ENCODE assay signal across 11 cellular contexts in the genomic region with DNA sequence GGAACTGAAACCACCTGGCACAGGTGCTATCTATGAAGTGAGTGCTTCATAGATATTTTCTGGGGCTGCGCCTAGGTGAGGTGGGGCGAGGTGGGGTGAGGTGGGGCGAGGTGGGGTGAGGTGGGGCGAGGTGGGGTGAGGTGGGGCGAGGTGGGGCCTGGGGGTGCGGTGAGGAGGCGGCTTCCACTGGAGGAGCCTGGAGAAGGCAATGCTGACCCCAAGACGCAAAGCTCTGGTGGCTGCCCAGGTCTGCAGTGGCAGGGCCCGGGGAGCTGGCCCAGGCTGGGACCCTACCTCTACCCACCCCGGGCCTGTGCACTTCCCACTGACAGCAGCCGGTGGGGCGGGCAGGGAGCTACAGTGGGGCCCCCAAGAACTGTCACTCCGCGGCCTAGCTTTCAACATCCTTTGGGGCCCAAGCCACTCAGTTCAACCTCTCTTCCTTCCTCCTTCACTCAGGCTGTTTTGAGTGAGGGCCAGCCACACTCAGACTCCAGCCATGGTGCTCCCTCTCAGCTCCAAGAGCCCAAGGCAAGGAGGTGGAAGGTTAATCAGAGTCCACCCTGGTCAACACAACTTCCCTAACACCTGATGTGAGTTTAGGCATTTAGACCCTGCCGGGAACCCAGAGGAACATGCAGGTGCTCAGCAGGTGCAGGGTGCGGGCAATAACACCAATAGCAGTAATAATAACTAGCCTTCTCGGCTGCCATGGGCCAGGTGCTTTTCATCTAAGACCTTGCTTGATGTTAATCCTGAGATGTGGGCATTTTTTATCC.
DNase-seq lines count a peak whose midpoint lies in the region; ATAC-seq and FAIRE-seq lines count a peak whose summit lies in the region.
"Had no signal": no experiment of that assay in that cellular context is flagged by ENCODE, and none has a peak within 500 bp of the region (broad histone marks: within the 10 kb centered on the region; RNA-seq: fewer than 3 reads in every experiment).

No MANE protein-coding gene starts in this region.

- peak overlapping the region; percentile 65 for H3K27ac ChIP-seq in duodenal mucosa (ENCODE audit: low read depth, low read length)
- H3K27ac ChIP-seq in small intestine (ENCODE audit: low read depth in 1 of 2, low read length in 1 of 2) = peak overlapping the region; percentile 91 to 95

- peak overlapping the region; percentile 48 to 76 for H3K9ac ChIP-seq in duodenal mucosa (ENCODE audit: low read depth in 1 of 2, low read length in 2 of 2)

- WGBS in small intestine, 3 donors = 31 to 60% (median 46%) methylated on average over 11 to 17 of the region's 17 CpGs

- DNase-seq in KBM-7 (peak; percentile 51), SIG-M5 treated with dmso at 0.1 percent for 504 hours (lab: John Stamatoyannopoulos, UW; ENCODE audit: unreplicated experiment) (peak; percentile 97), small intestine (peak; percentile 80), HPDE6-E6E7 (ENCODE audit: extremely low spot score) (no peak), NCI-H2196 treated with DMSO at 0.1 percent for 48 hours (lab: John Stamatoyannopoulos, UW; ENCODE audit: unreplicated experiment) (no peak), HTR-8/SVneo (ENCODE audit: insufficient read length, low spot score) (no peak)
- DNase-seq: left ventricle myocardium inferior; NCI-H1417 treated with DMSO at 0.1 percent for 48 hours; stimulated activated CD4-positive, alpha-beta T cell treated with anti-CD3 and anti-CD28 coated beads, Interleukin-1b, Interleukin-23, amount 100 ng/mL, for 48 hours had no signal

- in situ Hi-C loops in KBM-7 (cut with MboI; ENCODE audit: low pct_unique_long_range_greater_than_20kb, low sequenced_read_pairs) = no loop called here

- peak overlapping the region in 1 of 2 donors; percentile 5 for H3K4me3 ChIP-seq in duodenal mucosa (ENCODE audit: low read depth in 1 of 2, low read length in 2 of 2)
- no peak overlapping the region for H3K4me3 ChIP-seq in small intestine (ENCODE audit: low read depth in 1 of 2, low read length in 2 of 2)
- H3K4me3 ChIP-seq: left ventricle myocardium inferior had no signal

- no peaks in the 10 kb centered on the region for H3K36me3 ChIP-seq in duodenal mucosa (ENCODE audit: control insufficient read depth in 1 of 2, insufficient read depth in 2 of 2, low read length in 2 of 2)
- no peaks in the 10 kb centered on the region for H3K36me3 ChIP-seq in small intestine (ENCODE audit: control insufficient read depth in 2 of 2, insufficient read depth in 2 of 2, low read length in 2 of 2)
- H3K36me3 ChIP-seq: left ventricle myocardium inferior had no signal

- no peak for ATAC-seq in HG02885 (IDR thresholded peaks at IDR 0.05; ENCODE audit: poor library complexity, unreplicated experiment)

- H3K27me3 ChIP-seq in duodenal mucosa (ENCODE audit: control insufficient read depth in 1 of 2, insufficient read depth in 2 of 2, low read length in 2 of 2) (no peaks in the 10 kb centered on the region), small intestine (ENCODE audit: control insufficient read depth in 2 of 2, insufficient read depth in 2 of 2, low read length in 2 of 2) (no peaks in the 10 kb centered on the region)

- H3K9me3 ChIP-seq in duodenal mucosa (ENCODE audit: control insufficient read depth in 1 of 2, low read length in 2 of 2) (no peaks in the 10 kb centered on the region), small intestine (ENCODE audit: control insufficient read depth, low read depth) (no peaks in the 10 kb centered on the region)
- H3K9me3 ChIP-seq: left ventricle myocardium inferior had no signal

- FAIRE-seq in small intestine (lab: Jason Lieb, UNC) (no peak), HTR-8/SVneo (lab: Jason Lieb, UNC) (no peak)

- peaks cover 89 to 91% of the 10 kb centered on the region in 2 donors for H3K4me1 ChIP-seq in duodenal mucosa (ENCODE audit: control insufficient read depth in 1 of 2, insufficient read depth in 2 of 2, low read length in 2 of 2)
- H3K4me1 ChIP-seq in small intestine (ENCODE audit: control insufficient read depth in 2 of 2, insufficient read depth in 1 of 2, low read depth in 1 of 2, low read length in 1 of 2) = peaks cover 20 to 44% of the 10 kb centered on the region in 2 donors

Comparison
In these comparisons a context has a peak if more than half of its experiments do, and no peak if none do; other contexts are left out.
1. DNase-seq: peak in KBM-7 (single experiment), SIG-M5 treated with dmso at 0.1 percent for 504 hours (single experiment) and small intestine (single experiment); none in HPDE6-E6E7 (single experiment), NCI-H2196 treated with DMSO at 0.1 percent for 48 hours (single experiment) and HTR-8/SVneo (single experiment).